ENCODE assay signal across 1 cellular context in the genomic region with DNA sequence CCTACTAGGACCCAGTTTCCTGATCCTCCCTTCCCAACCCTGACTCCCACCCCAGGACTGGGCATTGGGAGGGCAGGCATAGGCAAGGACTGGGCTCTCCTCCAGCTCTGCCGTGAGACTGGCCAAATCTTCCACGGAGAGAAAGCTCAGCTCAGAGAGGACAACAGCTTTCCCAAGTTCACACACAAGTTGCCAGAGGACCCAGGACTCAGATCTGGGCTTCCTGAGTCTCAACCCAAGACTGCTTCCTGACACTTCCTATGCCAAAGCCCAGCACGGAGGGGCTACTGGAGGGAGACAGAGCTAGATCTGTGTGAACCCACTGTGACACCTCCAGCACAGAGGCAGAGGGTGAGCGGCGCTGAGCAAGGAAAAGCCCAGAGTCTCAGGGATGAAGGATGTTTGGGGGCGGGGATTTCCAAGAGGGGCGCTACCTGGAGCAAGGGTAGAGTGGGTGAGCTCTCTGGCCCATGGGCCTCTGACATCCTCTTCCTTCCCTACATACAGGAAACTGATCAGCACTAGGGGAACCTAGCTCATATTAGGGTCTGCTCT.
A peak's percentile ranks its signal among the peaks of the same experiment; 100 is the strongest.
TF ChIP-seq lines count a peak whose summit lies in the region.

No MANE protein-coding gene starts in this region.

TF ChIP-seq in K562, 482 proteins besides CTCF, POLR2A, EP300 and RAD21:
- TF ChIP-seq PCBP1 (IDR thresholded peaks at IDR 0.05; ENCODE audit: low read depth, low read length, poor library complexity, severe bottlenecking) (no peak), ARID1B (IDR thresholded peaks at IDR 0.05) (no peak), EGR1 (conservative IDR thresholded peaks at IDR 0.05) (no peak), DIDO1 (tag; IDR thresholded peaks at IDR 0.05; ENCODE audit: low read depth) (no peak), COPS2 (conservative IDR thresholded peaks at IDR 0.05) (no peak), ERF (CRISPR knock-in tag; IDR thresholded peaks at IDR 0.05) (0 out of 2 replicates have a peak, but pooled peaks have one; percentile 27), YBX1 (IDR thresholded peaks at IDR 0.05) (no peak), SMAD4 (CRISPR knock-in tag; conservative IDR thresholded peaks at IDR 0.05) (no peak), RBM17 (IDR thresholded peaks at IDR 0.05; ENCODE audit: borderline replicate concordance, low read depth, low read length) (no peak), ZNF324 (CRISPR knock-in tag; IDR thresholded peaks at IDR 0.05) (0 out of 2 replicates have a peak, but pooled peaks have one; percentile 14), SMAD3 (CRISPR knock-in tag; conservative IDR thresholded peaks at IDR 0.05) (no peak)
- TF ChIP-seq, protein P1, sequence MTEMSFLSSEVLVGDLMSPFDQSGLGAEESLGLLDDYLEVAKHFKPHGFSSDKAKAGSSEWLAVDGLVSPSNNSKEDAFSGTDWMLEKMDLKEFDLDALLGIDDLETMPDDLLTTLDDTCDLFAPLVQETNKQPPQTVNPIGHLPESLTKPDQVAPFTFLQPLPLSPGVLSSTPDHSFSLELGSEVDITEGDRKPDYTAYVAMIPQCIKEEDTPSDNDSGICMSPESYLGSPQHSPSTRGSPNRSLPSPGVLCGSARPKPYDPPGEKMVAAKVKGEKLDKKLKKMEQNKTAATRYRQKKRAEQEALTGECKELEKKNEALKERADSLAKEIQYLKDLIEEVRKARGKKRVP (CRISPR knock-in tag; IDR thresholded peaks at IDR 0.05), result no peak
TF ChIP-seq in K562: peak in this region for 2.
